In genomic region chr16:56192971-56193936, GRCh38 we compare ENCODE assay signal across 9 cellular contexts. TPM values are rescaled to one million over a fixed set of nuclear protein-coding genes. Genes with fewer than 3 reads are reported as not detected.
DNase-seq lines count a peak whose midpoint lies in the region; ATAC-seq, FAIRE-seq and TF ChIP-seq lines count a peak whose summit lies in the region.
"Had no signal": no experiment of that assay in that cellular context is flagged by ENCODE, and none has a peak within 500 bp of the region (broad histone marks: within the 10 kb centered on the region; RNA-seq: fewer than 3 reads in every experiment).

No MANE protein-coding gene starts in this region.

- H3K4me3 Mint-ChIP-seq in activated CD4-positive, alpha-beta T cell treated with anti-CD3 and anti-CD28 coated beads for 36 hours, result peak overlapping the region; percentile 69

- H3K36me3 ChIP-seq in endothelial cell of umbilical vein (ENCODE audit: control insufficient read depth in 2 of 2, extremely low read depth in 1 of 2, insufficient read depth in 2 of 2, low read length in 2 of 2), result no peaks in the 10 kb centered on the region
- no peaks in the 10 kb centered on the region for H3K36me3 ChIP-seq in skeletal muscle tissue (ENCODE audit: control insufficient read depth in 3 of 3, insufficient read depth in 3 of 3, low read length in 3 of 3)
- H3K36me3 ChIP-seq: neutrophil had no signal

- H3K4me1 ChIP-seq in endothelial cell of umbilical vein (ENCODE audit: control insufficient read depth, extremely low read depth, insufficient read depth, low read length) (peaks cover 4% of the 10 kb centered on the region), skeletal muscle tissue (ENCODE audit: control insufficient read depth in 3 of 3, insufficient read depth in 3 of 3, low read length in 3 of 3) (peaks cover 12 to 14% (median 14%) of the 10 kb centered on the region in 3 donors)

- no peaks in the 10 kb centered on the region for H4K20me1 ChIP-seq in endothelial cell of umbilical vein (replicated peaks; ENCODE audit: control insufficient read depth, extremely low read depth, insufficient read depth, low read length)

- H3K4me3 ChIP-seq in endothelial cell of umbilical vein (replicated peaks in 1 of 3; ENCODE audit: insufficient read depth in 1 of 3, low read depth in 1 of 3, low read length in 3 of 3), result no peak overlapping the region
- peak overlapping the region; percentile 6 to 40 (median 16) for H3K4me3 ChIP-seq in skeletal muscle tissue (ENCODE audit: low read length in 3 of 3)

- H3K27me3 Mint-ChIP-seq in activated CD4-positive, alpha-beta T cell treated with anti-CD3 and anti-CD28 coated beads for 36 hours, result peaks cover 57% of the 10 kb centered on the region

- H3K9me3 Mint-ChIP-seq in activated CD4-positive, alpha-beta T cell treated with anti-CD3 and anti-CD28 coated beads for 36 hours (ENCODE audit: low read depth), result no peaks in the 10 kb centered on the region

- DNase-seq in activated CD4-positive, alpha-beta T cell treated with anti-CD3 and anti-CD28 coated beads for 36 hours, result no peak
- no peak for DNase-seq in activated CD4-positive, alpha-beta T cell treated with anti-CD3 and anti-CD28 coated beads for 1 hour
- DNase-seq in NCI-H526 treated with DMSO at 0.1 percent for 48 hours (lab: John Stamatoyannopoulos, UW), result peak; percentile 7
- no peak for DNase-seq in endothelial cell of umbilical vein (ENCODE audit: low read depth, low spot score)
- no peak for DNase-seq in SW 1271 (lab: John Stamatoyannopoulos, UW)
- DNase-seq in GM20000 (ENCODE audit: low spot score), result no peak
- DNase-seq in epidermal melanocyte (ENCODE audit: insufficient read length, low spot score), result no peak

- no peaks in the 10 kb centered on the region for H3K79me2 ChIP-seq in endothelial cell of umbilical vein (ENCODE audit: control insufficient read depth, insufficient read depth, low read length)

- no peak overlapping the region for H3K27ac Mint-ChIP-seq in activated CD4-positive, alpha-beta T cell treated with anti-CD3 and anti-CD28 coated beads for 36 hours

- no peak for TF ChIP-seq POLR2A in endothelial cell of umbilical vein (IDR thresholded peaks at IDR 0.05; ENCODE audit: low read depth, low read length)

- ATAC-seq in activated CD4-positive, alpha-beta T cell treated with anti-CD3 and anti-CD28 coated beads for 36 hours, result no peak

- H3K4me2 ChIP-seq in endothelial cell of umbilical vein (ENCODE audit: insufficient read depth, low read length), result no peak overlapping the region

- no peak for FAIRE-seq in endothelial cell of umbilical vein (lab: Jason Lieb, UNC)

- H3K9ac ChIP-seq in endothelial cell of umbilical vein (replicated peaks; ENCODE audit: extremely low read depth, insufficient read depth, low read length), result no peak overlapping the region
- no peak overlapping the region for H3K9ac ChIP-seq in skeletal muscle tissue (ENCODE audit: low read depth in 1 of 3, low read length in 3 of 3)

- H3K27me3 ChIP-seq in endothelial cell of umbilical vein (ENCODE audit: control insufficient read depth in 2 of 2, insufficient read depth in 2 of 2, low read length in 2 of 2), result peaks cover 58 to 67% of the 10 kb centered on the region in 2 experiments
- H3K27me3 ChIP-seq in skeletal muscle tissue (ENCODE audit: control insufficient read depth in 3 of 3, insufficient read depth in 3 of 3, low read length in 3 of 3), result peaks cover 12 to 29% (median 26%) of the 10 kb centered on the region in 3 donors

- no TSS peak for BruUV-seq in endothelial cell of umbilical vein (replicated peaks; lab: Mats Ljungman, UMichigan)

- POLR2A ChIA-PET in activated CD4-positive, alpha-beta T cell treated with anti-CD3 and anti-CD28 coated beads for 36 hours (lab: Charles Lee), result no interaction called here
- POLR2A ChIA-PET in endothelial cell of umbilical vein (lab: Charles Lee), result no interaction called here

- H3K27ac ChIP-seq in endothelial cell of umbilical vein (ENCODE audit: insufficient read depth, low read depth, low read length) (no peak overlapping the region), skeletal muscle tissue (ENCODE audit: low read depth, low read length) (no peak overlapping the region)
- H3K27ac ChIP-seq: neutrophil had no signal

- CTCF ChIA-PET in activated CD4-positive, alpha-beta T cell treated with anti-CD3 and anti-CD28 coated beads for 36 hours (lab: Charles Lee), result interaction anchor here (1.2 to 1.9 kb wide), 2 partner anchors 9 to 11 kb away, joined by 3 to 9 read pairs; no protein-coding TSS in a partner anchor
- CTCF ChIA-PET in endothelial cell of umbilical vein (lab: Charles Lee), result no interaction called here

- no peak overlapping the region for H2AFZ ChIP-seq in endothelial cell of umbilical vein (ENCODE audit: low read depth, low read length)

- dilution Hi-C loops in endothelial cell of umbilical vein (cut with MboI; ENCODE audit: extremely low pct_ligation_motif_present, low sequenced_read_pairs), result no loop called here

- intact Hi-C loops in activated CD4-positive, alpha-beta T cell treated with anti-CD3 and anti-CD28 coated beads for 36 hours (cut with DNase I, micrococcal nuclease), result loop anchor here in 1 of 2 experiments (10.0 kb wide), 3 partner anchors 728 to 802 kb away; partner anchors contain the start of gene HERPUD1
- intact Hi-C loops in endothelial cell of umbilical vein (cut with micrococcal nuclease), result loop anchor here (10.0 kb wide), 1 partner anchor 122 kb away; no protein-coding TSS in a partner anchor

- H3K9me3 ChIP-seq in endothelial cell of umbilical vein (replicated peaks; ENCODE audit: control insufficient read depth, insufficient read depth, low read length), result no peaks in the 10 kb centered on the region
- H3K9me3 ChIP-seq in skeletal muscle tissue (ENCODE audit: control insufficient read depth in 3 of 3, low read length in 3 of 3), result no peaks in the 10 kb centered on the region
- H3K9me3 ChIP-seq: neutrophil had no signal

- no peaks in the 10 kb centered on the region for H3K9me1 ChIP-seq in endothelial cell of umbilical vein (replicated peaks; ENCODE audit: control insufficient read depth, extremely low read depth, insufficient read depth, low read length)

- H3K4me1 Mint-ChIP-seq in activated CD4-positive, alpha-beta T cell treated with anti-CD3 and anti-CD28 coated beads for 36 hours, result peaks cover 43% of the 10 kb centered on the region

- H3K36me3 Mint-ChIP-seq in activated CD4-positive, alpha-beta T cell treated with anti-CD3 and anti-CD28 coated beads for 36 hours (ENCODE audit: low read depth), result no peaks in the 10 kb centered on the region

- no peak for TF ChIP-seq CTCF in endothelial cell of umbilical vein (IDR thresholded peaks at IDR 0.05; ENCODE audit: extremely low read depth in 1 of 2, insufficient read depth in 1 of 2, low read depth in 1 of 2, low read length in 2 of 2)
- no peak for TF ChIP-seq CTCF in GM20000 (IDR thresholded peaks at IDR 0.05; ENCODE audit: extremely low read depth, missing control alignments)

TF ChIP-seq in endothelial cell of umbilical vein, 7 proteins besides CTCF, POLR2A, EP300 and RAD21:
- TF ChIP-seq MAX (IDR thresholded peaks at IDR 0.05; ENCODE audit: insufficient read depth, insufficient read length) (no peak), EZH2 (IDR thresholded peaks at IDR 0.05; ENCODE audit: borderline replicate concordance, low read depth, low read length, severe bottlenecking) (peak; percentile 1)

RNA-seq across cellular contexts. Expression of gene GNAO1, which starts 2.0 kb away (rescaled TPM):
- total RNA-seq in activated CD4-positive, alpha-beta T cell treated with anti-CD3 and anti-CD28 coated beads for 36 hours, result 1 to 10 TPM; 1.5 to 2.3 TPM
- not detected in 2 replicates for total RNA-seq in endothelial cell of umbilical vein
- not detected in 2 replicates for polyA plus RNA-seq in endothelial cell of umbilical vein
- polyA plus RNA-seq in endothelial cell of umbilical vein (2011; cell fraction: cytosol; rRNA removed), result 0.01 and 0.03 TPM in 2 replicates
- 0.03 TPM in 1 of 2 replicates, not detected in the other for polyA plus RNA-seq in endothelial cell of umbilical vein (2011; cell fraction: nucleus; rRNA removed)
- 0.10 TPM in 1 of 2 replicates, not detected in the other for polyA plus RNA-seq in endothelial cell of umbilical vein (2012)
- not detected in 2 replicates for polyA minus RNA-seq in endothelial cell of umbilical vein
- not detected for polyA minus RNA-seq in endothelial cell of umbilical vein (2011; cell fraction: cytosol; rRNA and poly(A)+ RNA removed)
- not detected in 2 replicates for polyA minus RNA-seq in endothelial cell of umbilical vein (2011; cell fraction: nucleus; rRNA and poly(A)+ RNA removed)
- under 0.01 TPM for total RNA-seq in skeletal muscle tissue

Comparison
In these comparisons a context has a peak if more than half of its experiments do, and no peak if none do; other contexts are left out.
1. H3K4me3 ChIP-seq: peak in skeletal muscle tissue (3 of 3); none in endothelial cell of umbilical vein (0 of 3).